8 cellular contexts compared by ENCODE assay signal in genomic region chr6:30612687-30613248, GRCh38. TPM values are rescaled to one million over a fixed set of nuclear protein-coding genes. Genes with fewer than 3 reads are reported as not detected.
A peak's percentile ranks its signal among the peaks of the same experiment; 100 is the strongest.
DNase-seq lines count a peak whose midpoint lies in the region; ATAC-seq, FAIRE-seq and TF ChIP-seq lines count a peak whose summit lies in the region.

No MANE protein-coding gene starts in this region.

- TF ChIP-seq CTCF in A549 (IDR thresholded peaks at IDR 0.05) (no peak), HEK293 (tag by site-specific recombination; IDR thresholded peaks at IDR 0.05) (no peak), ascending aorta (IDR thresholded peaks at IDR 0.05) (no peak), omental fat pad (IDR thresholded peaks at IDR 0.05) (no peak)

- POLR2A ChIA-PET in A549 (lab: Yijun Ruan, JAX) (interaction anchor here (1.8 to 3.0 kb wide), 4 partner anchors 12 to 68 kb away, joined by 4 to 15 read pairs (median 10); partner anchors contain the start of gene ABCF1), HEK293 (lab: Yijun Ruan, JAX) (interaction anchor here (0.5 to 4.8 kb wide), 26 partner anchors 11 to 295 kb away, joined by 3 to 197 read pairs (median 6); partner anchors contain the start of genes ABCF1, ATAT1, DHX16 and FLOT1)

- FAIRE-seq in A549 (lab: Jason Lieb, UNC), result no peak

- no peak overlapping the region for H3K4me3 ChIP-seq in A549
- H3K4me3 ChIP-seq in HEK293 (ENCODE audit: low read depth, low read length), result no peak overlapping the region
- H3K4me3 ChIP-seq in ascending aorta, result peak overlapping the region in 1 of 2 donors; percentile 77
- H3K4me3 ChIP-seq in mesodermal cell (ENCODE audit: extremely low read depth, insufficient read depth, low read length, poor library complexity, severe bottlenecking), result no peak overlapping the region

- TF ChIP-seq POLR2A in A549 (IDR thresholded peaks at IDR 0.05; ENCODE audit: low read length), result no peak

- CTCF ChIA-PET in A549 (lab: Yijun Ruan, JAX) (interaction anchor here (0.6 to 3.7 kb wide), 9 partner anchors 9 to 131 kb away, joined by 3 to 16 read pairs (median 6); no protein-coding TSS in a partner anchor), HEK293 (lab: Yijun Ruan, JAX) (interaction anchor here (0.6 to 3.2 kb wide), 20 partner anchors 9 to 475 kb away, joined by 3 to 29 read pairs (median 4); partner anchors contain the start of gene DHX16)

- ATAC-seq in A549 (no peak), GM19463 (IDR thresholded peaks at IDR 0.05; ENCODE audit: unreplicated experiment) (no peak), HG03139 (IDR thresholded peaks at IDR 0.05; ENCODE audit: unreplicated experiment) (no peak), omental fat pad (ENCODE audit: low FRiP score) (no peak), GM19023 (IDR thresholded peaks at IDR 0.05; ENCODE audit: unreplicated experiment) (no peak)

- peak overlapping the region in 1 of 2 experiments; percentile 17; a peak in 1 of 6 replicates for H3K27ac ChIP-seq in A549
- H3K27ac ChIP-seq in HEK293 (ENCODE audit: extremely low read depth, low read depth, low read length), result peak overlapping the region; percentile 8; the same call in 1 of the 2 replicates
- peak overlapping the region; percentile 14 to 95 for H3K27ac ChIP-seq in ascending aorta
- peak overlapping the region; percentile 48 for H3K27ac ChIP-seq in mesodermal cell (ENCODE audit: low read depth, low read length, severe bottlenecking)

- no peak for TF ChIP-seq EP300 in A549 (IDR thresholded peaks at IDR 0.05)

- H3K9me3 ChIP-seq in A549 (no peaks in the 10 kb centered on the region), HEK293 (ENCODE audit: control insufficient read depth, insufficient read depth, low read depth, low read length) (no peaks in the 10 kb centered on the region), ascending aorta (no peaks in the 10 kb centered on the region), mesodermal cell (ENCODE audit: control insufficient read depth, low read length) (no peaks in the 10 kb centered on the region)

- H3K36me3 ChIP-seq in HEK293 (ENCODE audit: control insufficient read depth in 2 of 2, insufficient read depth in 1 of 2, low read length in 2 of 2), result peaks cover 17 to 51% of the 10 kb centered on the region in 2 experiments
- peaks cover 26 to 30% of the 10 kb centered on the region in 2 donors for H3K36me3 ChIP-seq in ascending aorta
- H3K36me3 ChIP-seq in mesodermal cell (ENCODE audit: control insufficient read depth, insufficient read depth, low read length), result peaks cover 66% of the 10 kb centered on the region

- H3K27me3 ChIP-seq in ascending aorta, result no peaks in the 10 kb centered on the region

- H3K4me2 ChIP-seq in A549, result peak overlapping the region; percentile 100; the same call in 2 of the 3 replicates

- WGBS in A549 (ENCODE audit: missing lambda C conversion rate), result 59% methylated on average over 6 of the region's 6 CpGs
- WGBS in mesodermal cell (ENCODE audit: insufficient coverage in 2 of 2), 2 experiments, result 68 to 92% methylated on average over 4 to 5 of the region's 6 CpGs

- H3K4me1 ChIP-seq in A549 (peaks cover 33% of the 10 kb centered on the region), HEK293 (ENCODE audit: control insufficient read depth, insufficient read depth, low read length) (peaks cover 18% of the 10 kb centered on the region), ascending aorta (peaks cover 9 to 48% of the 10 kb centered on the region in 2 donors), mesodermal cell (ENCODE audit: control insufficient read depth, insufficient read depth, low read length, poor library complexity, severe bottlenecking) (peaks cover 18% of the 10 kb centered on the region)

- TF ChIP-seq RAD21 in A549 (conservative IDR thresholded peaks at IDR 0.05 in 1 of 2, IDR thresholded peaks at IDR 0.05 in 1 of 2), result no peak

- intact Hi-C loops in ascending aorta (cut with DNase I), result loop anchor here (5.0 to 10.0 kb wide), 2 partner anchors 125 to 932 kb away; partner anchors contain the start of genes ATP6V1G2, DDX39B, HLA-E and NFKBIL1

- DNase-seq in A549 (ENCODE audit: low read depth in 1 of 2, low spot score in 1 of 2) (no peak), ascending aorta (ENCODE audit: low spot score in 2 of 2) (no peak), omental fat pad (ENCODE audit: low spot score) (no peak)

TF ChIP-seq in A549, 52 proteins besides CTCF, POLR2A, EP300 and RAD21:
- no peak for TF ChIP-seq ESRRA (IDR thresholded peaks at IDR 0.05; ENCODE audit: borderline replicate concordance, low read length)
- no peak for TF ChIP-seq HDAC2 (IDR thresholded peaks at IDR 0.05)

TF ChIP-seq in HEK293, 187 proteins besides CTCF, POLR2A, EP300 and RAD21:
- TF ChIP-seq REST (tag by site-specific recombination; IDR thresholded peaks at IDR 0.05) (no peak), KLF16 (tag by site-specific recombination; IDR thresholded peaks at IDR 0.05) (no peak), ZNF600 (tag by site-specific recombination; IDR thresholded peaks at IDR 0.05) (peak; percentile 37; the same call in 1 of the 2 replicates), ZNF664 (tag by site-specific recombination; IDR thresholded peaks at IDR 0.05) (peak; percentile 83)

RNA-seq across cellular contexts. Expression of gene PPP1R10, which starts 4.3 kb away (rescaled TPM):
- 33.3 and 37.6 TPM in 2 replicates for polyA plus RNA-seq in A549 (2011; rRNA removed)
- polyA plus RNA-seq in A549 (2012; cell fraction: cytosol; rRNA removed), result 15.1 and 17.9 TPM in 2 replicates
- polyA plus RNA-seq in A549 (2012; cell fraction: nucleus; rRNA removed), result 44.4 and 44.5 TPM in 2 replicates
- polyA plus RNA-seq in A549 (2017; fragmentation: RNase III; extraction: RNeasy Plus Mini Kit Qiagen cat#74134 plus additional on column Dnase treatment), result 25.2 to 28.4 TPM (median 26.4 TPM) in 3 replicates
- polyA minus RNA-seq in A549 (2011; rRNA and poly(A)+ RNA removed), result 58.0 and 128 TPM in 2 replicates
- 52.6 TPM for total RNA-seq in ascending aorta
- polyA plus RNA-seq in mesodermal cell (2013, experiment 1 of 2), result 45.0 TPM
- 36.8 TPM for polyA plus RNA-seq in mesodermal cell (2013, experiment 2 of 2)
- 10 to 100 TPM; 26.3 to 89.4 (median 42.0) TPM for total RNA-seq in omental fat pad

RNA-seq across cellular contexts. Expression of gene MRPS18B, which starts 4.9 kb away (rescaled TPM):
- polyA plus RNA-seq in A549 (2011; rRNA removed) (91.1 and 97.3 TPM in 2 replicates), A549 (2017; fragmentation: RNase III; extraction: RNeasy Plus Mini Kit Qiagen cat#74134 plus additional on column Dnase treatment) (83.6 to 104 TPM (median 85.3 TPM) in 3 replicates)
- 82.9 and 109 TPM in 2 replicates for polyA plus RNA-seq in A549 (2012; cell fraction: cytosol; rRNA removed)
- 43.7 and 51.4 TPM in 2 replicates for polyA plus RNA-seq in A549 (2012; cell fraction: nucleus; rRNA removed)
- polyA minus RNA-seq in A549 (2011; rRNA and poly(A)+ RNA removed), result 73.2 and 79.0 TPM in 2 replicates
- total RNA-seq in ascending aorta (33.0 TPM), omental fat pad (10 to 100 TPM; 35.7 to 67.4 (median 43.0) TPM)
- polyA plus RNA-seq in mesodermal cell (2013, experiment 1 of 2), result 55.1 TPM
- polyA plus RNA-seq in mesodermal cell (2013, experiment 2 of 2), result 54.6 TPM

RNA-seq across cellular contexts. Expression of gene ATAT1, which starts 13.9 kb away (rescaled TPM):
- 7.4 and 9.3 TPM in 2 replicates for polyA plus RNA-seq in A549 (2011; rRNA removed)
- polyA plus RNA-seq in A549 (2012; cell fraction: cytosol; rRNA removed), result 8.0 and 9.3 TPM in 2 replicates
- 16.6 and 20.6 TPM in 2 replicates for polyA plus RNA-seq in A549 (2012; cell fraction: nucleus; rRNA removed)
- polyA plus RNA-seq in A549 (2017; fragmentation: RNase III; extraction: RNeasy Plus Mini Kit Qiagen cat#74134 plus additional on column Dnase treatment), result 8.6 to 9.3 TPM (median 8.6 TPM) in 3 replicates
- 5.5 and 10.0 TPM in 2 replicates for polyA minus RNA-seq in A549 (2011; rRNA and poly(A)+ RNA removed)
- 13.7 TPM for total RNA-seq in ascending aorta
- 44.6 TPM for polyA plus RNA-seq in mesodermal cell (2013, experiment 1 of 2)
- polyA plus RNA-seq in mesodermal cell (2013, experiment 2 of 2), result 38.9 TPM
- total RNA-seq in omental fat pad, result 1 to 10 TPM; 3.2 to 7.1 (median 5.8) TPM

RNA-seq across cellular contexts. Expression of gene C6orf136, which starts 34.2 kb away (rescaled TPM):
- polyA plus RNA-seq in A549 (2011; rRNA removed) (7.5 and 9.2 TPM in 2 replicates), A549 (2017; fragmentation: RNase III; extraction: RNeasy Plus Mini Kit Qiagen cat#74134 plus additional on column Dnase treatment) (11.4 to 12.6 TPM (median 11.7 TPM) in 3 replicates)
- polyA plus RNA-seq in A549 (2012; cell fraction: cytosol; rRNA removed), result 15.7 and 16.9 TPM in 2 replicates
- 30.3 and 36.4 TPM in 2 replicates for polyA plus RNA-seq in A549 (2012; cell fraction: nucleus; rRNA removed)
- 11.7 and 15.0 TPM in 2 replicates for polyA minus RNA-seq in A549 (2011; rRNA and poly(A)+ RNA removed)
- total RNA-seq in ascending aorta (6.2 TPM), omental fat pad (10 to 100 TPM in 1 of 4 donors, 1 to 10 TPM in 3; 4.7 to 11.2 (median 7.3) TPM)
- 12.5 TPM for polyA plus RNA-seq in mesodermal cell (2013, experiment 1 of 2)
- polyA plus RNA-seq in mesodermal cell (2013, experiment 2 of 2), result 11.3 TPM

RNA-seq across cellular contexts. Expression of gene ABCF1, which starts 41.5 kb away (rescaled TPM):
- polyA plus RNA-seq in A549 (2011; rRNA removed) (30.2 and 31.0 TPM in 2 replicates), A549 (2017; fragmentation: RNase III; extraction: RNeasy Plus Mini Kit Qiagen cat#74134 plus additional on column Dnase treatment) (71.3 to 73.3 TPM (median 72.0 TPM) in 3 replicates)
- 34.1 and 35.6 TPM in 2 replicates for polyA plus RNA-seq in A549 (2012; cell fraction: cytosol; rRNA removed)
- 54.0 and 59.5 TPM in 2 replicates for polyA plus RNA-seq in A549 (2012; cell fraction: nucleus; rRNA removed)
- polyA minus RNA-seq in A549 (2011; rRNA and poly(A)+ RNA removed), result 62.5 and 64.1 TPM in 2 replicates
- total RNA-seq in ascending aorta (36.6 TPM), omental fat pad (10 to 100 TPM; 34.4 to 86.0 (median 51.1) TPM)
- polyA plus RNA-seq in mesodermal cell (2013, experiment 1 of 2), result 42.5 TPM
- 46.9 TPM for polyA plus RNA-seq in mesodermal cell (2013, experiment 2 of 2)
